In genomic region chr9:69672828-69673640, GRCh38 we compare ENCODE assay signal across 8 cellular contexts. TPM values are rescaled to one million over a fixed set of nuclear protein-coding genes. Genes with fewer than 3 reads are reported as not detected.
DNase-seq lines count a peak whose midpoint lies in the region; ATAC-seq and TF ChIP-seq lines count a peak whose summit lies in the region.

No MANE protein-coding gene starts in this region.

- CTCF ChIA-PET in IMR-90 (lab: Yijun Ruan, JAX) = interaction anchor here (0.5 to 1.8 kb wide), 14 partner anchors 15 to 449 kb away, joined by 3 to 11 read pairs (median 4); no protein-coding TSS in a partner anchor
- CTCF ChIA-PET in naive thymus-derived CD4-positive, alpha-beta T cell (lab: Charles Lee) = interaction anchor here (0.6 to 1.4 kb wide), 4 partner anchors 8 to 206 kb away, joined by 3 to 5 read pairs (median 4); no protein-coding TSS in a partner anchor

- no peak for TF ChIP-seq POLR2A in IMR-90 (IDR thresholded peaks at IDR 0.05; ENCODE audit: low read depth, low read length)

- TF ChIP-seq CTCF in IMR-90 (conservative IDR thresholded peaks at IDR 0.05; ENCODE audit: low read depth, low read length) = peak; percentile 90
- TF ChIP-seq CTCF in fibroblast of mammary gland (conservative IDR thresholded peaks at IDR 0.05; ENCODE audit: control insufficient read depth, insufficient read depth, low read depth, low read length) = peak; percentile 78

- no peaks in the 10 kb centered on the region for H3K36me3 Mint-ChIP-seq in naive thymus-derived CD4-positive, alpha-beta T cell
- H3K36me3 Mint-ChIP-seq in stimulated activated memory B cell treated with anti-CD40 and anti-IgM and Interleukin-4, amounts not matched to agents 10 μg/mL and 1 μg/mL and 100 μg/mL, for 72 hours = no peaks in the 10 kb centered on the region

- 0% methylated on average over 26 of the region's 44 CpGs; no CpG with 5 or more reads in 1 of the 2 experiments for WGBS in IMR-90 (ENCODE audit: extremely low coverage in 2 of 2, insufficient read length in 1 of 2), 2 experiments

- peak overlapping the region; percentile 80 to 91 (median 86) for H3K4me3 Mint-ChIP-seq in naive thymus-derived CD4-positive, alpha-beta T cell
- peak overlapping the region; percentile 75 for H3K4me3 Mint-ChIP-seq in stimulated activated memory B cell treated with anti-CD40 and anti-IgM and Interleukin-4, amounts not matched to agents 10 μg/mL and 1 μg/mL and 100 μg/mL, for 72 hours

- H3K4ac ChIP-seq in IMR-90 (ENCODE audit: low read depth, low read length) = peak overlapping the region; percentile 79

- peak overlapping the region; percentile 87 for H2BK120ac ChIP-seq in IMR-90 (ENCODE audit: low read depth, low read length)

- peak overlapping the region; percentile 55; the same call in 1 of the 2 replicates for H2BK20ac ChIP-seq in IMR-90 (ENCODE audit: low read depth, low read length)

- H4K8ac ChIP-seq in IMR-90 (ENCODE audit: low read depth in 2 of 2, low read length in 2 of 2) = peak overlapping the region; percentile 25 to 92; a peak in 3 of 4 replicates

- no peaks in the 10 kb centered on the region for H3K9me3 Mint-ChIP-seq in naive thymus-derived CD4-positive, alpha-beta T cell
- H3K9me3 Mint-ChIP-seq in stimulated activated memory B cell treated with anti-CD40 and anti-IgM and Interleukin-4, amounts not matched to agents 10 μg/mL and 1 μg/mL and 100 μg/mL, for 72 hours = no peaks in the 10 kb centered on the region

- no peaks in the 10 kb centered on the region for H3K36me3 ChIP-seq in IMR-90 (ENCODE audit: control insufficient read depth, insufficient read depth, low read length)
- H3K36me3 ChIP-seq in naive thymus-derived CD4-positive, alpha-beta T cell (ENCODE audit: control insufficient read depth in 2 of 3, insufficient read depth in 3 of 3, low read length in 3 of 3) = no peaks in the 10 kb centered on the region

- peaks cover 0 to 47% (median 9%) of the 10 kb centered on the region in 5 donors for H3K27me3 Mint-ChIP-seq in naive thymus-derived CD4-positive, alpha-beta T cell
- peaks cover 47% of the 10 kb centered on the region for H3K27me3 Mint-ChIP-seq in stimulated activated memory B cell treated with anti-CD40 and anti-IgM and Interleukin-4, amounts not matched to agents 10 μg/mL and 1 μg/mL and 100 μg/mL, for 72 hours

- H3K4me3 ChIP-seq in IMR-90 (ENCODE audit: insufficient read depth, low read depth, low read length) = peak overlapping the region; percentile 69
- peak overlapping the region; percentile 68 for H3K4me3 ChIP-seq in fibroblast of mammary gland (ENCODE audit: control insufficient read depth, low read depth, low read length)
- peak overlapping the region; percentile 84 for H3K4me3 ChIP-seq in naive thymus-derived CD4-positive, alpha-beta T cell (ENCODE audit: low read length)

- no TSS peak for BruUV-seq in IMR-90 (replicated peaks; lab: Mats Ljungman, UMichigan)

- H3K27ac Mint-ChIP-seq in naive thymus-derived CD4-positive, alpha-beta T cell = peak overlapping the region in 8 of 9 donors; percentile 17 to 62 (median 58)
- H3K27ac Mint-ChIP-seq in stimulated activated memory B cell treated with anti-CD40 and anti-IgM and Interleukin-4, amounts not matched to agents 10 μg/mL and 1 μg/mL and 100 μg/mL, for 72 hours = no peak overlapping the region

- H3K9me3 ChIP-seq in IMR-90 (ENCODE audit: control insufficient read depth, insufficient read depth, low read length) = no peaks in the 10 kb centered on the region
- H3K9me3 ChIP-seq in naive thymus-derived CD4-positive, alpha-beta T cell (ENCODE audit: control insufficient read depth in 2 of 3, low read length in 3 of 3) = no peaks in the 10 kb centered on the region

- intact Hi-C loops in IMR-90 (cut with micrococcal nuclease) = loop anchor here (1.0 to 10.0 kb wide), 7 partner anchors 86 to 552 kb away; no protein-coding TSS in a partner anchor
- intact Hi-C loops in naive thymus-derived CD4-positive, alpha-beta T cell (cut with micrococcal nuclease) = loop anchor here (1.0 to 10.0 kb wide), 7 partner anchors 34 to 248 kb away; no protein-coding TSS in a partner anchor

- peak overlapping the region; percentile 97 for H2AFZ ChIP-seq in IMR-90 (replicated peaks; ENCODE audit: low read length, poor library complexity)

- H3K18ac ChIP-seq in IMR-90 (ENCODE audit: low read depth, low read length) = peak overlapping the region; percentile 21; the same call in 1 of the 2 replicates

- H3K9ac ChIP-seq in IMR-90 (ENCODE audit: low read depth, low read length) = peak overlapping the region; percentile 78

- peak overlapping the region; percentile 60 for H3K56ac ChIP-seq in IMR-90 (ENCODE audit: extremely low read depth, insufficient read depth, low read length)

- H2BK15ac ChIP-seq in IMR-90 (ENCODE audit: low read depth, low read length) = peak overlapping the region; percentile 68; the same call in 1 of the 3 replicates

- H4K20me1 ChIP-seq in IMR-90 (ENCODE audit: insufficient read depth, low read length) = peaks cover 2% of the 10 kb centered on the region; the same call in 1 of the 2 replicates

- peaks cover 0 to 35% (median 28%) of the 10 kb centered on the region in 7 donors for H3K4me1 Mint-ChIP-seq in naive thymus-derived CD4-positive, alpha-beta T cell
- H3K4me1 Mint-ChIP-seq in stimulated activated memory B cell treated with anti-CD40 and anti-IgM and Interleukin-4, amounts not matched to agents 10 μg/mL and 1 μg/mL and 100 μg/mL, for 72 hours = peaks cover 16% of the 10 kb centered on the region

- H3K27me3 ChIP-seq in IMR-90 (ENCODE audit: control insufficient read depth, insufficient read depth, low read length) = no peaks in the 10 kb centered on the region
- no peaks in the 10 kb centered on the region for H3K27me3 ChIP-seq in naive thymus-derived CD4-positive, alpha-beta T cell (ENCODE audit: control insufficient read depth in 2 of 2, insufficient read depth in 2 of 2, low read length in 2 of 2)

- 0 out of 2 replicates have a peak overlapping the region, but pooled peaks have one; percentile 10 for H4K5ac ChIP-seq in IMR-90 (ENCODE audit: low read depth, low read length)

- H3K23ac ChIP-seq in IMR-90 (ENCODE audit: low read depth, low read length) = peak overlapping the region; percentile 93

- TF ChIP-seq RAD21 in IMR-90 (IDR thresholded peaks at IDR 0.05; ENCODE audit: low read length) = peak; percentile 80

- H3K27ac ChIP-seq in IMR-90 (ENCODE audit: insufficient read depth, low read length) = peak overlapping the region; percentile 73
- H3K27ac ChIP-seq in naive thymus-derived CD4-positive, alpha-beta T cell (ENCODE audit: low read depth, low read length) = no peak overlapping the region

- peak overlapping the region; percentile 89 for H3K4me2 ChIP-seq in IMR-90 (ENCODE audit: low read depth, low read length)

- peak; percentile 95 for ATAC-seq in GM21576 (IDR thresholded peaks at IDR 0.05; ENCODE audit: unreplicated experiment)
- ATAC-seq in IMR-90 (ENCODE audit: low read depth) = peak; percentile 80
- peak; percentile 88 for ATAC-seq in naive thymus-derived CD4-positive, alpha-beta T cell
- peak; percentile 90 for ATAC-seq in stimulated activated memory B cell treated with anti-CD40 and anti-IgM and Interleukin-4, amounts not matched to agents 10 μg/mL and 1 μg/mL and 100 μg/mL, for 72 hours

- H3K9me1 ChIP-seq in IMR-90 (ENCODE audit: insufficient read depth, low read length) = peaks cover 7% of the 10 kb centered on the region

- POLR2A ChIA-PET in IMR-90 (lab: Charles Lee; ENCODE audit: unreplicated experiment) = interaction anchor here (0.5 kb wide), 1 partner anchor 73 kb away, joined by 4 read pairs; no protein-coding TSS in a partner anchor
- POLR2A ChIA-PET in naive thymus-derived CD4-positive, alpha-beta T cell (lab: Charles Lee) = interaction anchor here (0.5 to 1.6 kb wide), 3 partner anchors 11 to 87 kb away, joined by 3 to 5 read pairs (median 4); partner anchors contain the start of gene PTAR1

- peak overlapping the region; percentile 65 for H2AK9ac ChIP-seq in IMR-90 (replicated peaks; ENCODE audit: low read depth, low read length, poor library complexity)

- dilution Hi-C loops in IMR-90 (cut with HindIII; ENCODE audit: low sequenced_read_pairs, unreplicated experiment) = no loop called here

- peak overlapping the region; percentile 92 for H3K14ac ChIP-seq in IMR-90 (replicated peaks; ENCODE audit: low read depth, low read length)

- peak overlapping the region; percentile 70 for H4K91ac ChIP-seq in IMR-90 (ENCODE audit: insufficient read depth, low read depth, low read length)

- H3K79me1 ChIP-seq in IMR-90 (ENCODE audit: low read depth in 1 of 2, low read length in 2 of 2) = peaks cover 19 to 36% of the 10 kb centered on the region in 2 experiments

- in situ Hi-C loops in IMR-90 (cut with MboI; ENCODE audit: low sequenced_read_pairs) = loop anchor here (10.0 to 25.0 kb wide), 3 partner anchors 202 to 564 kb away; no protein-coding TSS in a partner anchor

- no peak overlapping the region for H2AK5ac ChIP-seq in IMR-90 (ENCODE audit: low read depth, low read length)

- peak overlapping the region; percentile 46 for H2BK5ac ChIP-seq in IMR-90 (ENCODE audit: low read depth, low read length, poor library complexity, severe bottlenecking)

- DNase-seq in DMS 273 treated with DMSO at 0.1 percent for 48 hours (lab: John Stamatoyannopoulos, UW) (peak; percentile 70), IMR-90 (peak; percentile 89), OCI-M2 (lab: John Stamatoyannopoulos, UW; ENCODE audit: unreplicated experiment) (peak; percentile 50), fibroblast of mammary gland (ENCODE audit: low read depth) (peak; percentile 84)
- peak; percentile 35 for DNase-seq in activated T-helper 1 cell treated with anti-CD3 and anti-CD28 coated beads, Interleukin-2, amount 50 U/mL, for 16 hours (ENCODE audit: low read depth in 1 of 2, low spot score in 1 of 2)
- peak; percentile 51 to 78 (median 70) for DNase-seq in naive thymus-derived CD4-positive, alpha-beta T cell

- peaks cover 6% of the 10 kb centered on the region for H3K4me1 ChIP-seq in IMR-90 (ENCODE audit: control insufficient read depth, insufficient read depth, low read length)
- peaks cover 5 to 6% of the 10 kb centered on the region in 2 donors for H3K4me1 ChIP-seq in naive thymus-derived CD4-positive, alpha-beta T cell (ENCODE audit: control insufficient read depth in 2 of 2, insufficient read depth in 2 of 2, low read length in 2 of 2)

TF ChIP-seq in IMR-90, 13 proteins besides CTCF, POLR2A, EP300 and RAD21 (continues in another document):
- TF ChIP-seq MAFK (IDR thresholded peaks at IDR 0.05; ENCODE audit: low read depth, low read length) = 0 out of 2 replicates have a peak, but pooled peaks have one; percentile 25
- no peak for TF ChIP-seq CEBPB (IDR thresholded peaks at IDR 0.05; ENCODE audit: low read depth, low read length)
- peak; percentile 90 for TF ChIP-seq SMC3 (IDR thresholded peaks at IDR 0.05; ENCODE audit: low read depth, low read length)
- no peak for TF ChIP-seq RFX5 (IDR thresholded peaks at IDR 0.05; ENCODE audit: low read depth, low read length)
- TF ChIP-seq RCOR1 (IDR thresholded peaks at IDR 0.05; ENCODE audit: insufficient replicate concordance, low read length) = no peak

RNA-seq across cellular contexts. Expression of gene APBA1, which starts 0.9 kb away (rescaled TPM):
- 3.8 and 4.2 TPM in 2 replicates for total RNA-seq in IMR-90 (2012; rRNA removed)
- polyA plus RNA-seq in IMR-90 (2012; rRNA removed) = 5.1 and 8.8 TPM in 2 replicates
- polyA plus RNA-seq in IMR-90 (2012; cell fraction: cytosol; rRNA removed) = 1.5 and 2.4 TPM in 2 replicates
- polyA plus RNA-seq in IMR-90 (2012; cell fraction: nucleus; rRNA removed; ENCODE audit: low replicate concordance) = 3.8 and 4.5 TPM in 2 replicates
- 1 to 10 TPM in 3 of 5 experiments, under 1 TPM in 2; 0.95 to 4.5 (median 1.9) TPM for total RNA-seq in naive thymus-derived CD4-positive, alpha-beta T cell
- under 1 TPM in 1 of 2 donors, not detected in 1; 0.06 TPM for polyA plus RNA-seq in naive thymus-derived CD4-positive, alpha-beta T cell

Comparison
In these comparisons a context has a peak if more than half of its experiments do, and no peak if none do; other contexts are left out.
1. DNase-seq: peak in every context shown above with its lines; median percentile 89 in IMR-90; 84 in fibroblast of mammary gland; 70 in DMS 273 treated with DMSO at 0.1 percent for 48 hours; 70 in naive thymus-derived CD4-positive, alpha-beta T cell; 50 in OCI-M2; 35 in activated T-helper 1 cell treated with anti-CD3 and anti-CD28 coated beads, Interleukin-2, amount 50 U/mL, for 16 hours.